In genomic region chr21:33070921-33071877, GRCh38 we compare ENCODE assay signal across 8 cellular contexts. TPM values are rescaled to one million over a fixed set of nuclear protein-coding genes. Genes with fewer than 3 reads are reported as not detected.
A peak's percentile ranks its signal among the peaks of the same experiment; 100 is the strongest.
DNase-seq lines count a peak whose midpoint lies in the region; ATAC-seq and TF ChIP-seq lines count a peak whose summit lies in the region.

No MANE protein-coding gene starts in this region.

- peak overlapping the region; percentile 62 to 75 for H3K4me3 ChIP-seq in duodenal mucosa (ENCODE audit: low read depth in 1 of 2, low read length in 2 of 2)
- peak overlapping the region in 1 of 3 donors; percentile 13 for H3K4me3 ChIP-seq in thyroid gland (replicated peaks in 1 of 3)

- peak; percentile 46 for DNase-seq in GM13976 (ENCODE audit: low spot score)
- DNase-seq in NCI-H748 (lab: John Stamatoyannopoulos, UW; ENCODE audit: unreplicated experiment): peak; percentile 72
- no peak for DNase-seq in naive B cell
- no peak for DNase-seq in NCI-H2171 treated with DMSO at 0.1 percent for 48 hours (lab: John Stamatoyannopoulos, UW)
- DNase-seq in thyroid gland: no peak
- no peak for DNase-seq in omental fat pad (ENCODE audit: low spot score)

- peak overlapping the region; percentile 44 to 76 (median 72) for H3K4me3 Mint-ChIP-seq in naive B cell

- H3K27ac Mint-ChIP-seq in naive B cell: no peak overlapping the region

- peaks cover 0 to 19% of the 10 kb centered on the region in 2 donors for H3K4me1 ChIP-seq in duodenal mucosa (ENCODE audit: control insufficient read depth in 1 of 2, insufficient read depth in 2 of 2, low read length in 2 of 2)
- H3K4me1 ChIP-seq in thyroid gland: peaks cover 7 to 22% of the 10 kb centered on the region in 2 donors

- H3K36me3 Mint-ChIP-seq in naive B cell: peaks cover 0 to 8% of the 10 kb centered on the region in 2 donors

- H3K27me3 Mint-ChIP-seq in naive B cell: peaks cover 73 to 82% (median 79%) of the 10 kb centered on the region in 3 donors

- H3K9me3 Mint-ChIP-seq in naive B cell: peaks cover 0 to 18% (median 7%) of the 10 kb centered on the region in 7 donors

- TF ChIP-seq CTCF in GM13976 (IDR thresholded peaks at IDR 0.05; ENCODE audit: borderline replicate concordance, control extremely low read depth, extremely low read depth, insufficient read depth, missing control alignments) (no peak), thyroid gland (IDR thresholded peaks at IDR 0.05) (no peak), omental fat pad (IDR thresholded peaks at IDR 0.05) (no peak)

- H3K36me3 ChIP-seq in duodenal mucosa (ENCODE audit: control insufficient read depth in 1 of 2, insufficient read depth in 2 of 2, low read length in 2 of 2) (no peaks in the 10 kb centered on the region), thyroid gland (no peaks in the 10 kb centered on the region)

- peaks cover 4 to 12% (median 11%) of the 10 kb centered on the region in 3 donors for H3K4me1 Mint-ChIP-seq in naive B cell

- intact Hi-C loops in thyroid gland (cut with DNase I): no loop called here

- H3K27ac ChIP-seq in duodenal mucosa (ENCODE audit: low read depth, low read length) (no peak overlapping the region), thyroid gland (no peak overlapping the region)

- H3K27me3 ChIP-seq in duodenal mucosa (ENCODE audit: control insufficient read depth in 1 of 2, insufficient read depth in 2 of 2, low read length in 2 of 2): peaks cover 76 to 78% of the 10 kb centered on the region in 2 donors
- H3K27me3 ChIP-seq in thyroid gland: peaks cover 14% of the 10 kb centered on the region

- ATAC-seq in naive B cell (ENCODE audit: low read depth in 2 of 2): no peak
- ATAC-seq in HG03139 (IDR thresholded peaks at IDR 0.05; ENCODE audit: unreplicated experiment): no peak
- no peak for ATAC-seq in omental fat pad (ENCODE audit: low FRiP score)

- in situ Hi-C loops in GM13976 (cut with MboI; ENCODE audit: low sequenced_read_pairs, unreplicated experiment): no loop called here

- 2% methylated on average over 17 to 24 of the region's 87 CpGs for WGBS in thyroid gland, 2 donors

- H3K9ac ChIP-seq in duodenal mucosa (ENCODE audit: low read depth in 1 of 2, low read length in 2 of 2): no peak overlapping the region

- no peak for TF ChIP-seq POLR2A in thyroid gland (IDR thresholded peaks at IDR 0.05)

- H3K9me3 ChIP-seq in duodenal mucosa (ENCODE audit: control insufficient read depth in 1 of 2, low read length in 2 of 2) (peaks cover 0 to 1% of the 10 kb centered on the region in 2 donors), thyroid gland (no peaks in the 10 kb centered on the region)

RNA-seq across cellular contexts. Expression of gene OLIG1, which starts 1.3 kb away (rescaled TPM):
- polyA plus RNA-seq in naive B cell (ENCODE audit: low read depth in 6 of 6): not detected
- total RNA-seq in thyroid gland (not detected), omental fat pad (not detected)

RNA-seq across cellular contexts. Expression of gene OLIG2, which starts 45.5 kb away (rescaled TPM):
- polyA plus RNA-seq in naive B cell (ENCODE audit: low read depth in 6 of 6): not detected
- under 1 TPM in 1 of 4 donors, not detected in 3; 0.11 TPM for total RNA-seq in thyroid gland
- not detected for total RNA-seq in omental fat pad

Comparison
In these comparisons a context has a peak if more than half of its experiments do, and no peak if none do; other contexts are left out.
1. DNase-seq: peak in GM13976 (single experiment) and NCI-H748 (single experiment); none in naive B cell (single experiment), NCI-H2171 treated with DMSO at 0.1 percent for 48 hours (single experiment), thyroid gland (0 of 2) and omental fat pad (single experiment).